In genomic region chr18:45920367-45920766, GRCh38 we compare ENCODE assay signal across 8 cellular contexts. TPM values are rescaled to one million over a fixed set of nuclear protein-coding genes. Genes with fewer than 3 reads are reported as not detected.
DNase-seq lines count a peak whose midpoint lies in the region; ATAC-seq and TF ChIP-seq lines count a peak whose summit lies in the region.

No MANE protein-coding gene starts in this region.

- H2AFZ ChIP-seq in GM23248, result no peak overlapping the region

- H3K27ac ChIP-seq in GM23248 (peak overlapping the region; percentile 38), Peyer's patch (no peak overlapping the region), coronary artery (no peak overlapping the region)

- ATAC-seq in HG03045 (IDR thresholded peaks at IDR 0.05; ENCODE audit: unreplicated experiment), result no peak

- H4K20me1 ChIP-seq in GM23248 (ENCODE audit: insufficient read depth), result no peaks in the 10 kb centered on the region

- H3K9me3 ChIP-seq in GM23248 (ENCODE audit: low read depth) (no peaks in the 10 kb centered on the region), Peyer's patch (no peaks in the 10 kb centered on the region)

- peaks cover 26% of the 10 kb centered on the region for H3K79me2 ChIP-seq in GM23248 (ENCODE audit: insufficient read depth)

- in situ Hi-C loops in GM23248 (cut with MboI), result no loop called here

- no peak overlapping the region for H3K4me3 ChIP-seq in GM23248
- no peak overlapping the region for H3K4me3 ChIP-seq in Peyer's patch
- H3K4me3 ChIP-seq in foreskin fibroblast (ENCODE audit: low read depth in 1 of 2, low read length in 2 of 2), result no peak overlapping the region
- H3K4me3 ChIP-seq in skeletal muscle cell (ENCODE audit: low read depth, low read length), result no peak overlapping the region
- H3K4me3 ChIP-seq in coronary artery, result no peak overlapping the region

- H3K27me3 ChIP-seq in GM23248 (replicated peaks; ENCODE audit: insufficient read depth) (no peaks in the 10 kb centered on the region), Peyer's patch (no peaks in the 10 kb centered on the region)

- TF ChIP-seq CTCF in Peyer's patch (IDR thresholded peaks at IDR 0.05) (no peak), foreskin fibroblast (IDR thresholded peaks at IDR 0.05; ENCODE audit: low read depth, low read length) (no peak), coronary artery (IDR thresholded peaks at IDR 0.05) (no peak)

- 27 to 37% methylated on average over 4 of the region's 4 CpGs for WGBS in GM23248 (ENCODE audit: low coverage in 1 of 2, low lambda C conversion rate in 2 of 2, missing lambda C conversion rate in 2 of 2), 2 experiments

- no peak overlapping the region for H3K4me2 ChIP-seq in GM23248 (ENCODE audit: unreplicated experiment)

- H3F3A ChIP-seq in GM23248 (ENCODE audit: insufficient read depth), result peaks cover 26% of the 10 kb centered on the region

- TF ChIP-seq POLR2A in Peyer's patch (IDR thresholded peaks at IDR 0.05), result no peak

- H3K4me1 ChIP-seq in GM23248 (ENCODE audit: insufficient read depth) (peaks cover 14% of the 10 kb centered on the region), Peyer's patch (no peaks in the 10 kb centered on the region)

- H3K9me2 ChIP-seq in GM23248 (ENCODE audit: insufficient read depth), result no peaks in the 10 kb centered on the region

- no peak overlapping the region for H3K9ac ChIP-seq in GM23248

- DNase-seq in GM23248 (peak; percentile 93), Peyer's patch (peak; percentile 34 to 74 (median 64)), foreskin fibroblast (peak; percentile 83 to 91), skeletal muscle cell (ENCODE audit: low read depth) (peak; percentile 16), coronary artery (ENCODE audit: low spot score) (no peak), NCI-H187 treated with DMSO at 0.1 percent for 48 hours (lab: John Stamatoyannopoulos, UW) (no peak)
- no peak for DNase-seq in stimulated activated CD4-positive, alpha-beta T cell treated with anti-CD3 and anti-CD28 coated beads, Interleukin-12 subunit alpha, Interleukin-12 subunit beta, amount 100 ng/mL, for 4 hours

- H3K36me3 ChIP-seq in GM23248 (ENCODE audit: low read depth) (peaks cover 95% of the 10 kb centered on the region), Peyer's patch (peaks cover 0 to 84% (median 4%) of the 10 kb centered on the region in 3 donors)

RNA-seq across cellular contexts. Expression of gene EPG5, which starts 46.8 kb away (rescaled TPM):
- total RNA-seq in GM23248 (2014; rRNA removed; shearing (Covaris generic)), result 77.7 and 77.9 TPM in 2 replicates
- 22.0 and 22.6 TPM in 2 replicates for polyA plus RNA-seq in GM23248 (2016; fragmentation: Nextera tagmentation; extraction: Ambion mirVana)
- total RNA-seq in Peyer's patch, result 10 to 100 TPM; 27.7 to 61.1 (median 33.3) TPM

Comparison
In these comparisons a context has a peak if more than half of its experiments do, and no peak if none do; other contexts are left out.
1. DNase-seq: peak in GM23248 (single experiment), Peyer's patch (3 of 3), foreskin fibroblast (2 of 2) and skeletal muscle cell (single experiment); none in coronary artery (single experiment), NCI-H187 treated with DMSO at 0.1 percent for 48 hours (single experiment) and stimulated activated CD4-positive, alpha-beta T cell treated with anti-CD3 and anti-CD28 coated beads, Interleukin-12 subunit alpha, Interleukin-12 subunit beta, amount 100 ng/mL, for 4 hours (single experiment).